ENCODE assay signal across 18 cellular contexts in the genomic region with DNA sequence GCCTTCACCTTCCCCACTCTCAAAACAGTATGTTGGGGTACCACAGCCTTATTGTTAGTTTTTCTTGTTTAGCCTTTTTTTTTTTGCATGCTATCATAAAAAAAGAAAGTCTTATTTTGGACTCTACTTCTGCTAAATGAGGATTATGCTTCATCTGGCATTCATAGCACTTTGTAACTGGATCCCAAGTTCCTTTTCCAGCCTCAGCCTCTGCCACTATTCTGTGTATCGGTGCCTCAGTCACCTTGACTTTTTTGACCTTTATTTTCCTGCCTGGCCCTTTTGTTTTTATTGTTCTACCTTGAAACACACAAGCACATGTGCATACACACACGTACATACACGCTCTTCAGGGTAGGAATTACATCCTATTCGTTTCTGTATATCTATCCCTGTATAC. TPM values are rescaled to one million over a fixed set of nuclear protein-coding genes. Genes with fewer than 3 reads are reported as not detected.
"Had no signal": no experiment of that assay in that cellular context is flagged by ENCODE, and none has a peak within 500 bp of the region (broad histone marks: within the 10 kb centered on the region; RNA-seq: fewer than 3 reads in every experiment).

No MANE protein-coding gene starts in this region.

- H3K4me3 ChIP-seq: heart right ventricle, right atrium auricular region, smooth muscle cell had no signal

- H3K27ac Mint-ChIP-seq: activated CD4-positive, alpha-beta memory T cell treated with anti-CD3 and anti-CD28 coated beads for 36 hours; activated naive CD8-positive, alpha-beta T cell treated with anti-CD3 and anti-CD28 coated beads, Interleukin-2, amount 10 ng/mL, durations not matched to agents 7 days and 5 days; stimulated activated naive B cell treated with anti-CD40 and anti-IgM and Interleukin-4, amounts not matched to agents 10 μg/mL and 1 μg/mL and 100 μg/mL, for 72 hours had no signal

- ATAC-seq: left lobe of liver; stimulated activated naive B cell treated with anti-CD40 and anti-IgM and Interleukin-4, amounts not matched to agents 10 μg/mL and 1 μg/mL and 100 μg/mL, for 72 hours had no signal

- DNase-seq: activated CD4-positive, alpha-beta memory T cell treated with anti-CD3 and anti-CD28 coated beads for 36 hours; activated CD4-positive, CD25-positive, alpha-beta regulatory T cell treated with anti-CD3 and anti-CD28 coated beads, Interleukin-2, amount 50 U/mL, for 72 hours; activated CD8-positive, alpha-beta memory T cell treated with anti-CD3 and anti-CD28 coated beads, Interleukin-2, amount 50 U/mL, for 4 hours; activated effector memory CD4-positive, alpha-beta T cell treated with Interleukin-2 at 50 U/mL for 16 hours; activated naive CD8-positive, alpha-beta T cell treated with anti-CD3 and anti-CD28 coated beads, Interleukin-2, amount 10 ng/mL, durations not matched to agents 7 days and 5 days; aorta; heart right ventricle; islet precursor cell; Right ventricle myocardium superior; stimulated activated naive B cell treated with anti-CD40 and anti-IgM and Interleukin-4, amounts not matched to agents 10 μg/mL and 1 μg/mL and 100 μg/mL, for 72 hours; T-helper 2 cell; trophoblast cell had no signal

- H3K9me3 Mint-ChIP-seq: activated CD4-positive, alpha-beta memory T cell treated with anti-CD3 and anti-CD28 coated beads for 36 hours; activated naive CD8-positive, alpha-beta T cell treated with anti-CD3 and anti-CD28 coated beads, Interleukin-2, amount 10 ng/mL, durations not matched to agents 7 days and 5 days; stimulated activated naive B cell treated with anti-CD40 and anti-IgM and Interleukin-4, amounts not matched to agents 10 μg/mL and 1 μg/mL and 100 μg/mL, for 72 hours had no signal

- H3K4me2 ChIP-seq: smooth muscle cell had no signal

- H3K27ac ChIP-seq: right atrium auricular region had no signal

- H3K9me3 ChIP-seq: heart right ventricle, right atrium auricular region had no signal

- H3K27me3 ChIP-seq: heart right ventricle, right atrium auricular region had no signal

- H3K27me3 Mint-ChIP-seq: activated CD4-positive, alpha-beta memory T cell treated with anti-CD3 and anti-CD28 coated beads for 36 hours; activated naive CD8-positive, alpha-beta T cell treated with anti-CD3 and anti-CD28 coated beads, Interleukin-2, amount 10 ng/mL, durations not matched to agents 7 days and 5 days; stimulated activated naive B cell treated with anti-CD40 and anti-IgM and Interleukin-4, amounts not matched to agents 10 μg/mL and 1 μg/mL and 100 μg/mL, for 72 hours had no signal

- H3K4me3 Mint-ChIP-seq: activated CD4-positive, alpha-beta memory T cell treated with anti-CD3 and anti-CD28 coated beads for 36 hours; activated naive CD8-positive, alpha-beta T cell treated with anti-CD3 and anti-CD28 coated beads, Interleukin-2, amount 10 ng/mL, durations not matched to agents 7 days and 5 days; stimulated activated naive B cell treated with anti-CD40 and anti-IgM and Interleukin-4, amounts not matched to agents 10 μg/mL and 1 μg/mL and 100 μg/mL, for 72 hours had no signal

- H3K4me1 ChIP-seq: right atrium auricular region had no signal

RNA-seq across cellular contexts. Expression of a gene that starts 43.3 kb away (rescaled TPM):
- total RNA-seq: aorta, fibroblast of lung, frontal cortex, heart right ventricle, left lobe of liver, mesenteric fat pad, right atrium auricular region, Right ventricle myocardium superior, smooth muscle cell had no signal
- polyA plus RNA-seq: aorta, fibroblast of lung, smooth muscle cell had no signal
